In genomic region chr18:49400398-49401072, GRCh38 we compare ENCODE assay signal across 10 cellular contexts. TPM values are rescaled to one million over a fixed set of nuclear protein-coding genes. Genes with fewer than 3 reads are reported as not detected.
DNase-seq lines count a peak whose midpoint lies in the region; ATAC-seq and TF ChIP-seq lines count a peak whose summit lies in the region.
"Had no signal": no experiment of that assay in that cellular context is flagged by ENCODE, and none has a peak within 500 bp of the region (broad histone marks: within the 10 kb centered on the region; RNA-seq: fewer than 3 reads in every experiment).

No MANE protein-coding gene starts in this region.

- no peak overlapping the region for H2AFZ ChIP-seq in MM.1S (ENCODE audit: low read length)

- no peaks in the 10 kb centered on the region for H3K27me3 Mint-ChIP-seq in Caco-2 (ENCODE audit: insufficient read depth, unreplicated experiment)
- H3K27me3 Mint-ChIP-seq: naive thymus-derived CD8-positive, alpha-beta T cell had no signal

- no TSS peak for BruUV-seq in Caco-2 (replicated peaks; lab: Mats Ljungman, UMichigan)

- no peak for TF ChIP-seq POLR2A in GM18505 (IDR thresholded peaks at IDR 0.05; ENCODE audit: borderline replicate concordance, extremely low read depth, insufficient read depth, insufficient read length)

- no peaks in the 10 kb centered on the region for H3F3A ChIP-seq in MM.1S (ENCODE audit: insufficient read depth, low read length)

- no peaks in the 10 kb centered on the region for H3K79me2 ChIP-seq in MM.1S (ENCODE audit: low read length)

- no peaks in the 10 kb centered on the region for H3K27me3 ChIP-seq in muscle layer of duodenum (ENCODE audit: low read depth, low read length)
- no peaks in the 10 kb centered on the region for H3K27me3 ChIP-seq in MM.1S (replicated peaks; ENCODE audit: insufficient read depth, low read length)
- no peaks in the 10 kb centered on the region for H3K27me3 ChIP-seq in Caco-2 (replicated peaks; ENCODE audit: control insufficient read depth, insufficient read depth, low read length)

- no peaks in the 10 kb centered on the region for H3K9me3 Mint-ChIP-seq in Caco-2 (ENCODE audit: unreplicated experiment)

- ATAC-seq in GM18505 (IDR thresholded peaks at IDR 0.05; ENCODE audit: unreplicated experiment) = peak; percentile 46
- peak; percentile 49 for ATAC-seq in HG02678 (IDR thresholded peaks at IDR 0.05; ENCODE audit: unreplicated experiment)

- H3K9me2 ChIP-seq in MM.1S (replicated peaks; ENCODE audit: insufficient read depth, low read length) = no peaks in the 10 kb centered on the region

- DNase-seq in astrocyte of the spinal cord (ENCODE audit: low read depth, low spot score) (peak; percentile 9), 8988T (no peak), MM.1S (no peak), retina (no peak), Caco-2 (no peak)
- DNase-seq: naive thymus-derived CD8-positive, alpha-beta T cell; NCI-H774 had no signal

- no peak overlapping the region for H3K4me3 Mint-ChIP-seq in Caco-2 (ENCODE audit: unreplicated experiment)

- in situ Hi-C loops in astrocyte of the spinal cord (cut with HindIII; ENCODE audit: low sequenced_read_pairs) = no loop called here

- H3K27ac ChIP-seq in muscle layer of duodenum (ENCODE audit: low read length) (peak overlapping the region; percentile 28), MM.1S (ENCODE audit: low read length) (no peak overlapping the region)

- intact Hi-C loops in Caco-2 (cut with micrococcal nuclease; ENCODE audit: unreplicated experiment) = no loop called here

- H3K36me3 ChIP-seq in muscle layer of duodenum (ENCODE audit: control insufficient read depth in 1 of 2, insufficient read depth in 2 of 2, low read length in 2 of 2) (no peaks in the 10 kb centered on the region), MM.1S (replicated peaks; ENCODE audit: insufficient read depth, low read length) (no peaks in the 10 kb centered on the region), Caco-2 (ENCODE audit: control insufficient read depth, insufficient read depth, low read length) (no peaks in the 10 kb centered on the region)

- POLR2A ChIA-PET in Caco-2 (lab: Charles Lee) = no interaction called here

- CTCF ChIA-PET in Caco-2 (lab: Charles Lee) = interaction anchor here (0.6 kb wide), 2 partner anchors 14 to 19 kb away, joined by 3 read pairs; no protein-coding TSS in a partner anchor

- no peak overlapping the region for H3K4me3 ChIP-seq in astrocyte of the spinal cord (ENCODE audit: low read depth, low read length)
- H3K4me3 ChIP-seq in muscle layer of duodenum (ENCODE audit: low read depth in 1 of 2, low read length in 2 of 2) = no peak overlapping the region
- no peak overlapping the region for H3K4me3 ChIP-seq in MM.1S (ENCODE audit: low read length)
- H3K4me3 ChIP-seq in Caco-2 (ENCODE audit: low read depth, low read length) = no peak overlapping the region

- H3K36me3 Mint-ChIP-seq in Caco-2 (ENCODE audit: insufficient read depth, unreplicated experiment) = no peaks in the 10 kb centered on the region

- H3K27ac Mint-ChIP-seq in Caco-2 (ENCODE audit: unreplicated experiment) = no peak overlapping the region

- H3K4me2 ChIP-seq in MM.1S (ENCODE audit: low read depth, low read length) = no peak overlapping the region

- no peaks in the 10 kb centered on the region for H4K20me1 ChIP-seq in MM.1S (ENCODE audit: insufficient read depth, low read length)

- no peaks in the 10 kb centered on the region for H3K4me1 Mint-ChIP-seq in Caco-2 (ENCODE audit: low read depth, unreplicated experiment)

- TF ChIP-seq CTCF in astrocyte of the spinal cord (IDR thresholded peaks at IDR 0.05; ENCODE audit: low read depth, low read length) = no peak
- no peak for TF ChIP-seq CTCF in MM.1S (IDR thresholded peaks at IDR 0.05; ENCODE audit: low read length)
- no peak for TF ChIP-seq CTCF in Caco-2 (IDR thresholded peaks at IDR 0.05; ENCODE audit: insufficient read depth in 1 of 2, low read depth in 1 of 2, low read length in 1 of 2, severe bottlenecking in 1 of 2, unreplicated experiment in 1 of 2)

- no peak overlapping the region for H3K9ac ChIP-seq in MM.1S (ENCODE audit: low read length)

- peaks cover 8 to 22% of the 10 kb centered on the region in 2 donors for H3K4me1 ChIP-seq in muscle layer of duodenum (ENCODE audit: control insufficient read depth in 1 of 2, insufficient read depth in 2 of 2, low read length in 2 of 2)
- no peaks in the 10 kb centered on the region for H3K4me1 ChIP-seq in MM.1S (ENCODE audit: low read length)
- H3K4me1 ChIP-seq in Caco-2 = no peaks in the 10 kb centered on the region

- H3K9me3 ChIP-seq in muscle layer of duodenum (ENCODE audit: control insufficient read depth in 1 of 2, low read length in 2 of 2) = no peaks in the 10 kb centered on the region
- no peaks in the 10 kb centered on the region for H3K9me3 ChIP-seq in MM.1S (replicated peaks; ENCODE audit: insufficient read depth, low read length)
- no peaks in the 10 kb centered on the region for H3K9me3 ChIP-seq in Caco-2

RNA-seq across cellular contexts. Expression of gene DYM, which starts 59.9 kb away (rescaled TPM):
- 33.1 and 35.1 TPM in 2 replicates for total RNA-seq in Caco-2 (2022)
